ENCODE assay signal across 8 cellular contexts in the genomic region with DNA sequence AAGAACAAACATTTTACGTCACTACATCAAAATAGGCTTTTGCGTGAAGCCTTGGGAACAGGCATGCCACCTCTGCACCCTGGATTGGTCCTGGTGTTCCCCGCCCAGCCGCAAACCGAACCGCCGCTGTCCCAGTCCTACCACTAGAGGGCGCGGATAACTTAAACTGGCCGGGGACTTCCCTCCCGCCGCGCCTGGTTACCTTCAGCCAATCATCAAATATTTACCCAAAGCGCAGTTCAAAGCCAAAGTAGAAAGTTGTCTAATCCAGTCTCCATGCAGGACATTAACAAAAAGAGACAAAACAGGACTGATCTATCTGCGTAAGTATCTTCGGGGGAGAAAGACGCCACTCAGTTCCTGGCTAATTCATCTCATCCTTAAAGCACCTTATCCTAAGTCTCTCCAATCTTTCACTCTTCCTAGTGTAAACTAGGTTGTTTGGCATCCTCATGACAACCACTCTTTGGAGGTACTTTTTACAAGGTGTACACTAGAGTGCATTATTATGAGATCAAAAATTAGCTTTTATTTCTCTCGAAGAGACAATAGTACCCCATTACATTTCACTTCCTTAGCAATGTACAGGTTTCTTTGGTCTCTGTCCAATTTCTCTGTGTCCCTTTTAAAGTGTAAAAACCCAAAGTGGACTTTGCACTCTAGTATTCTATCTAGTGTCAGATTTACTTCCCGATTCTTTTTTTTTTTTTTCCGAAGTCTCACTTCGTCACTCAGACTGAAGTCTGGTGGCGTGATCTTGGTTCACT. TPM values are rescaled to one million over a fixed set of nuclear protein-coding genes. Genes with fewer than 3 reads are reported as not detected.
A peak's percentile ranks its signal among the peaks of the same experiment; 100 is the strongest.
DNase-seq lines count a peak whose midpoint lies in the region; ATAC-seq, FAIRE-seq and TF ChIP-seq lines count a peak whose summit lies in the region.

No MANE protein-coding gene starts in this region.

- DNase-seq in CD4-positive, CD25-positive, alpha-beta regulatory T cell = peak; percentile 84 to 91 (median 89)
- peak; percentile 84 for DNase-seq in HEK293T (ENCODE audit: extremely low spot score)
- peak; percentile 70 to 88 for DNase-seq in NCI-H446 (lab: John Stamatoyannopoulos, UW)
- DNase-seq in activated CD4-positive, CD25-positive, alpha-beta regulatory T cell treated with anti-CD3 and anti-CD28 coated beads, Interleukin-2, amount 50 U/mL, for 16 hours (ENCODE audit: low read depth, low spot score) = peak; percentile 83
- DNase-seq in cardiac fibroblast (ENCODE audit: low read depth in 2 of 2) = peak; percentile 92 to 93
- DNase-seq in keratinocyte (ENCODE audit: low read depth, low spot score) = peak; percentile 23
- DNase-seq in stimulated activated CD4-positive, alpha-beta T cell treated with anti-CD3 and anti-CD28 coated beads, Interleukin-12 subunit alpha, Interleukin-12 subunit beta, amount 100 ng/mL, for 4 hours = peak; percentile 80

- peaks cover 2% of the 10 kb centered on the region for H3K27me3 ChIP-seq in CD4-positive, CD25-positive, alpha-beta regulatory T cell (ENCODE audit: control insufficient read depth, insufficient read depth, low read length)
- H3K27me3 ChIP-seq in keratinocyte (ENCODE audit: control insufficient read depth, extremely low read depth, insufficient read depth, low read length) = peaks cover 4% of the 10 kb centered on the region

- dilution Hi-C loops in keratinocyte (cut with MboI; ENCODE audit: extremely low pct_ligation_motif_present, low sequenced_read_pairs) = no loop called here

- H3K27ac Mint-ChIP-seq in CD4-positive, CD25-positive, alpha-beta regulatory T cell = peak overlapping the region; percentile 45 to 91 (median 89)

- peak overlapping the region; percentile 75 for H3K27ac ChIP-seq in CD4-positive, CD25-positive, alpha-beta regulatory T cell (ENCODE audit: insufficient read depth, low read length, poor library complexity, severe bottlenecking)
- peak overlapping the region; percentile 33 for H3K27ac ChIP-seq in keratinocyte (ENCODE audit: control insufficient read depth, insufficient read depth, low read length)

- H3K4me1 Mint-ChIP-seq in CD4-positive, CD25-positive, alpha-beta regulatory T cell = peaks cover 12 to 34% (median 25%) of the 10 kb centered on the region in 4 donors

- ATAC-seq in CD4-positive, CD25-positive, alpha-beta regulatory T cell (ENCODE audit: low read depth in 2 of 2) = peak; percentile 29 to 34
- no peak for ATAC-seq in HG02970 (IDR thresholded peaks at IDR 0.05; ENCODE audit: low FRiP score, unreplicated experiment)

- peaks cover 34% of the 10 kb centered on the region for H3K27me3 Mint-ChIP-seq in CD4-positive, CD25-positive, alpha-beta regulatory T cell

- H3K36me3 ChIP-seq in CD4-positive, CD25-positive, alpha-beta regulatory T cell (ENCODE audit: control insufficient read depth, insufficient read depth, low read length) = no peaks in the 10 kb centered on the region
- no peaks in the 10 kb centered on the region for H3K36me3 ChIP-seq in keratinocyte (ENCODE audit: control insufficient read depth in 2 of 2, extremely low read depth in 1 of 2, insufficient read depth in 2 of 2, low read length in 2 of 2)

- no peaks in the 10 kb centered on the region for H3K9me1 ChIP-seq in keratinocyte (ENCODE audit: control insufficient read depth, extremely low read depth, insufficient read depth, low read length)

- H3K79me2 ChIP-seq in keratinocyte (ENCODE audit: control insufficient read depth, insufficient read depth, low read length) = peaks cover 4% of the 10 kb centered on the region

- FAIRE-seq in keratinocyte (lab: Jason Lieb, UNC) = no peak

- peak overlapping the region; percentile 81 for H3K4me2 ChIP-seq in keratinocyte (ENCODE audit: control insufficient read depth, extremely low read depth, insufficient read depth, low read depth, low read length)

- TF ChIP-seq CTCF in cardiac fibroblast (IDR thresholded peaks at IDR 0.05; ENCODE audit: low read depth, low read length) (peak; percentile 88), keratinocyte (optimal IDR thresholded peaks at IDR 0.05 in 1 of 3, IDR thresholded peaks at IDR 0.05 in 1 of 3, conservative IDR thresholded peaks at IDR 0.05 in 1 of 3; ENCODE audit: extremely low read depth in 1 of 3, insufficient read depth in 2 of 3, low read length in 3 of 3) (peak; percentile 90 to 96 (median 95))

- peak overlapping the region; percentile 72 for H3K4me3 ChIP-seq in CD4-positive, CD25-positive, alpha-beta regulatory T cell (ENCODE audit: low read depth, low read length)
- no peak overlapping the region for H3K4me3 ChIP-seq in cardiac fibroblast (replicated peaks in 1 of 2; ENCODE audit: low read depth in 2 of 2, low read length in 2 of 2)
- H3K4me3 ChIP-seq in keratinocyte (ENCODE audit: control insufficient read depth in 2 of 3, extremely low read depth in 1 of 3, insufficient read depth in 2 of 3, low read depth in 1 of 3, low read length in 3 of 3) = peak overlapping the region in 1 of 3 experiments; percentile 52

- H3K36me3 Mint-ChIP-seq in CD4-positive, CD25-positive, alpha-beta regulatory T cell = no peaks in the 10 kb centered on the region

- POLR2A ChIA-PET in HEK293T (lab: Yijun Ruan, JAX) = no interaction called here

- H4K20me1 ChIP-seq in keratinocyte (ENCODE audit: control insufficient read depth, extremely low read depth, insufficient read depth, low read length) = no peaks in the 10 kb centered on the region

- CTCF ChIA-PET in HEK293T (lab: Yijun Ruan, JAX) = interaction anchor here (0.7 to 1.1 kb wide), 4 partner anchors 13 to 99 kb away, joined by 3 to 5 read pairs (median 4); no protein-coding TSS in a partner anchor

- peaks cover 25% of the 10 kb centered on the region for H3K4me1 ChIP-seq in CD4-positive, CD25-positive, alpha-beta regulatory T cell (ENCODE audit: control insufficient read depth, insufficient read depth, low read length, poor library complexity, severe bottlenecking)
- peaks cover 10% of the 10 kb centered on the region for H3K4me1 ChIP-seq in keratinocyte (ENCODE audit: control insufficient read depth, extremely low read depth, insufficient read depth, low read length)

- H3K4me3 Mint-ChIP-seq in CD4-positive, CD25-positive, alpha-beta regulatory T cell = peak overlapping the region; percentile 6 to 49 (median 14)

- H3K9ac ChIP-seq in keratinocyte (ENCODE audit: control insufficient read depth, extremely low read depth, insufficient read depth, low read length) = peak overlapping the region; percentile 60

- no peaks in the 10 kb centered on the region for H3K9me3 ChIP-seq in CD4-positive, CD25-positive, alpha-beta regulatory T cell (ENCODE audit: control insufficient read depth in 2 of 2, low read length in 2 of 2)
- no peaks in the 10 kb centered on the region for H3K9me3 ChIP-seq in keratinocyte (ENCODE audit: control insufficient read depth, low read depth, low read length)

- H3K9me3 Mint-ChIP-seq in CD4-positive, CD25-positive, alpha-beta regulatory T cell = no peaks in the 10 kb centered on the region

- H2AFZ ChIP-seq in keratinocyte (ENCODE audit: control insufficient read depth, low read length) = peak overlapping the region; percentile 91

TF ChIP-seq in HEK293T, 16 proteins besides CTCF, POLR2A, EP300 and RAD21:
- no peak for TF ChIP-seq CTBP1 (IDR thresholded peaks at IDR 0.05; ENCODE audit: borderline replicate concordance)
- TF ChIP-seq PKNOX1 (IDR thresholded peaks at IDR 0.05) = peak; percentile 23; the same call in 1 of the 2 replicates
TF ChIP-seq in HEK293T: peak in this region for 1.

RNA-seq across cellular contexts. Expression of gene CRY2, which starts 3.9 kb away (rescaled TPM):
- 183 TPM for total RNA-seq in CD4-positive, CD25-positive, alpha-beta regulatory T cell
- 10 to 100 TPM; 23.4 to 34.1 (median 27.0) TPM for polyA plus RNA-seq in CD4-positive, CD25-positive, alpha-beta regulatory T cell
- 7.2 to 8.9 TPM (median 7.9 TPM) in 3 replicates for polyA plus RNA-seq in keratinocyte
- polyA plus RNA-seq in keratinocyte (2011; ENCODE audit: low read depth) = 9.4 TPM
- polyA plus RNA-seq in keratinocyte (2011; cell fraction: cytosol; rRNA removed) = 3.9 and 4.9 TPM in 2 replicates
- 20.2 and 24.0 TPM in 2 replicates for polyA plus RNA-seq in keratinocyte (2011; cell fraction: nucleus; rRNA removed)
- polyA plus RNA-seq in keratinocyte (2012; ENCODE audit: low replicate concordance) = 5.7 and 8.1 TPM in 2 replicates
- polyA minus RNA-seq in keratinocyte = 16.9 to 18.6 TPM (median 17.4 TPM) in 3 replicates
- 8.4 TPM for polyA minus RNA-seq in keratinocyte (2011; cell fraction: cytosol; rRNA and poly(A)+ RNA removed)
- 9.6 and 16.1 TPM in 2 replicates for polyA minus RNA-seq in keratinocyte (2011; cell fraction: nucleus; rRNA and poly(A)+ RNA removed)

RNA-seq across cellular contexts. Expression of gene SLC35C1, which starts 38.4 kb away (rescaled TPM):
- 8.1 TPM for total RNA-seq in CD4-positive, CD25-positive, alpha-beta regulatory T cell
- polyA plus RNA-seq in CD4-positive, CD25-positive, alpha-beta regulatory T cell = 10 to 100 TPM in 3 of 4 donors, 1 to 10 TPM in 1; 9.2 to 18.4 (median 13.6) TPM
- polyA plus RNA-seq in keratinocyte = 4.9 to 8.4 TPM (median 6.2 TPM) in 3 replicates
- 2.2 TPM for polyA plus RNA-seq in keratinocyte (2011; ENCODE audit: low read depth)
- 6.2 and 12.6 TPM in 2 replicates for polyA plus RNA-seq in keratinocyte (2011; cell fraction: cytosol; rRNA removed)
- 11.4 and 15.7 TPM in 2 replicates for polyA plus RNA-seq in keratinocyte (2011; cell fraction: nucleus; rRNA removed)
- 7.6 and 18.7 TPM in 2 replicates for polyA plus RNA-seq in keratinocyte (2012; ENCODE audit: low replicate concordance)
- 5.3 to 23.3 TPM (median 9.3 TPM) in 3 replicates for polyA minus RNA-seq in keratinocyte
- polyA minus RNA-seq in keratinocyte (2011; cell fraction: cytosol; rRNA and poly(A)+ RNA removed) = 26.9 TPM
- 17.1 and 20.6 TPM in 2 replicates for polyA minus RNA-seq in keratinocyte (2011; cell fraction: nucleus; rRNA and poly(A)+ RNA removed)

RNA-seq across cellular contexts. Expression of gene MAPK8IP1, which starts 42.1 kb away (rescaled TPM):
- total RNA-seq in CD4-positive, CD25-positive, alpha-beta regulatory T cell = 4.1 TPM
- polyA plus RNA-seq in CD4-positive, CD25-positive, alpha-beta regulatory T cell = under 1 TPM in 1 of 4 donors, not detected in 3; 0.18 TPM
- polyA plus RNA-seq in keratinocyte = 0.51 to 0.95 TPM (median 0.83 TPM) in 3 replicates
- 0.24 TPM for polyA plus RNA-seq in keratinocyte (2011; ENCODE audit: low read depth)
- 0.66 and 1.4 TPM in 2 replicates for polyA plus RNA-seq in keratinocyte (2011; cell fraction: cytosol; rRNA removed)
- polyA plus RNA-seq in keratinocyte (2011; cell fraction: nucleus; rRNA removed) = 0.62 and 0.89 TPM in 2 replicates
- polyA plus RNA-seq in keratinocyte (2012; ENCODE audit: low replicate concordance) = 0.44 and 0.94 TPM in 2 replicates
- 0.67 to 0.92 TPM (median 0.69 TPM) in 3 replicates for polyA minus RNA-seq in keratinocyte
- 4.2 TPM for polyA minus RNA-seq in keratinocyte (2011; cell fraction: cytosol; rRNA and poly(A)+ RNA removed)
- 0.53 and 1.1 TPM in 2 replicates for polyA minus RNA-seq in keratinocyte (2011; cell fraction: nucleus; rRNA and poly(A)+ RNA removed)

Comparison
In these comparisons a context has a peak if more than half of its experiments do, and no peak if none do; other contexts are left out.
1. DNase-seq: peak in every context shown above with its lines; median percentile 92 in cardiac fibroblast; 89 in CD4-positive, CD25-positive, alpha-beta regulatory T cell; 84 in HEK293T; 83 in activated CD4-positive, CD25-positive, alpha-beta regulatory T cell treated with anti-CD3 and anti-CD28 coated beads, Interleukin-2, amount 50 U/mL, for 16 hours; 80 in stimulated activated CD4-positive, alpha-beta T cell treated with anti-CD3 and anti-CD28 coated beads, Interleukin-12 subunit alpha, Interleukin-12 subunit beta, amount 100 ng/mL, for 4 hours; 79 in NCI-H446; 23 in keratinocyte.